1 cellular context compared by ENCODE assay signal in the genomic region with DNA sequence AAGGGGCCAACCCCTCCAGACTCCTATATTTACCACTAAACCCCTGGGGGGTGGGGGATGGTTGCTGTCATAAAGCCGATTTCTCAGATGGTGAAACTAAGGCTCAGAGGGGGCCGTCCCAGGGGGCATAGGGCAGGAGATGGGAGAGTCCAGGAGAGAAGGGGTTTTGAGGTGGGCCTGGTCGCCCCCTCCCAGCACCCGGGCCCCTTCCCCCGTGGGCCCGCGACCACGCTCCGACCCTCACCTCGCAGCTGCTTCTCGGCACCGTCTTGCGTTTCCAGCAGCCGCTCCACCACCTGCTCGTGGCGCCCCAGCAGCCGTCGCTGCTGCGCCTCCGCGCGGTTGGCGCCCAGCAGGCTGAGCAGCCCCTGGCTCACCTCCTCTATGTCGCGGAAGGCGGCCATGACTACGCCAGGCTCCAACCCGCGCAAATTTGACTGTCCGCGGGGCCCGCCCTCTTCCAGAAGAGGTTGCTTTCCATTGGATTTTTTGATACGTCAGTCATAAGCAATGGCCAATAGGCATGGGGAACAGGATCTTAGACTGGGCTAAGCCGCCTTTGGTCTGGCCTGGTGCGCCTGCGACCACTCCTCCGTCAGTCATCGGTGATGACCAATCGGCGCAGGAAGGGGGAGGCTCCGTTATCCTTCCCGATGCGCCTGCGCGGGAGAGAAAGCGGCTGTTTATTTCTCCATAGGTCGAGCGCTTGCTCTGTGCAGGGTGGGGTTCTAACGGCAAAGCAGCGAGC.
TF ChIP-seq lines count a peak whose summit lies in the region.

A gene with protein sequence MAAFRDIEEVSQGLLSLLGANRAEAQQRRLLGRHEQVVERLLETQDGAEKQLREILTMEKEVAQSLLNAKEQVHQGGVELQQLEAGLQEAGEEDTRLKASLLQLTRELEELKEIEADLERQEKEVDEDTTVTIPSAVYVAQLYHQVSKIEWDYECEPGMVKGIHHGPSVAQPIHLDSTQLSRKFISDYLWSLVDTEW (minus strand): TSS at position 410 of the 748 bp plus-strand sequence. CDS start 6 bp downstream, at position 404.

TF ChIP-seq in HepG2, 621 proteins besides CTCF, POLR2A, EP300 and RAD21 (continued from another document and continues in another):
- TF ChIP-seq, protein P1, sequence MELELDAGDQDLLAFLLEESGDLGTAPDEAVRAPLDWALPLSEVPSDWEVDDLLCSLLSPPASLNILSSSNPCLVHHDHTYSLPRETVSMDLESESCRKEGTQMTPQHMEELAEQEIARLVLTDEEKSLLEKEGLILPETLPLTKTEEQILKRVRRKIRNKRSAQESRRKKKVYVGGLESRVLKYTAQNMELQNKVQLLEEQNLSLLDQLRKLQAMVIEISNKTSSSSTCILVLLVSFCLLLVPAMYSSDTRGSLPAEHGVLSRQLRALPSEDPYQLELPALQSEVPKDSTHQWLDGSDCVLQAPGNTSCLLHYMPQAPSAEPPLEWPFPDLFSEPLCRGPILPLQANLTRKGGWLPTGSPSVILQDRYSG (CRISPR knock-in tag; IDR thresholded peaks at IDR 0.05), result no peak
- TF ChIP-seq SAP130 (CRISPR knock-in tag; IDR thresholded peaks at IDR 0.05; ENCODE audit: low read depth), result peak; percentile 99
- no peak for TF ChIP-seq ZNF563 (CRISPR knock-in tag; IDR thresholded peaks at IDR 0.05)
- no peak for TF ChIP-seq ARHGAP35 (CRISPR knock-in tag; IDR thresholded peaks at IDR 0.05; ENCODE audit: borderline replicate concordance)
- TF ChIP-seq KLF16 (CRISPR knock-in tag; IDR thresholded peaks at IDR 0.05), result peak in 1 of 2 experiments; percentile 74; a peak in 1 of 4 replicates
- TF ChIP-seq FOXK2 (IDR thresholded peaks at IDR 0.05), result peak; percentile 74; the same call in 1 of the 2 replicates
- TF ChIP-seq, protein P2, sequence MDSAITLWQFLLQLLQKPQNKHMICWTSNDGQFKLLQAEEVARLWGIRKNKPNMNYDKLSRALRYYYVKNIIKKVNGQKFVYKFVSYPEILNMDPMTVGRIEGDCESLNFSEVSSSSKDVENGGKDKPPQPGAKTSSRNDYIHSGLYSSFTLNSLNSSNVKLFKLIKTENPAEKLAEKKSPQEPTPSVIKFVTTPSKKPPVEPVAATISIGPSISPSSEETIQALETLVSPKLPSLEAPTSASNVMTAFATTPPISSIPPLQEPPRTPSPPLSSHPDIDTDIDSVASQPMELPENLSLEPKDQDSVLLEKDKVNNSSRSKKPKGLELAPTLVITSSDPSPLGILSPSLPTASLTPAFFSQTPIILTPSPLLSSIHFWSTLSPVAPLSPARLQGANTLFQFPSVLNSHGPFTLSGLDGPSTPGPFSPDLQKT (CRISPR knock-in tag; IDR thresholded peaks at IDR 0.05; ENCODE audit: borderline replicate concordance), result no peak
- TF ChIP-seq ZNF33A (CRISPR knock-in tag; IDR thresholded peaks at IDR 0.05; ENCODE audit: borderline replicate concordance), result no peak
- TF ChIP-seq, protein P3, sequence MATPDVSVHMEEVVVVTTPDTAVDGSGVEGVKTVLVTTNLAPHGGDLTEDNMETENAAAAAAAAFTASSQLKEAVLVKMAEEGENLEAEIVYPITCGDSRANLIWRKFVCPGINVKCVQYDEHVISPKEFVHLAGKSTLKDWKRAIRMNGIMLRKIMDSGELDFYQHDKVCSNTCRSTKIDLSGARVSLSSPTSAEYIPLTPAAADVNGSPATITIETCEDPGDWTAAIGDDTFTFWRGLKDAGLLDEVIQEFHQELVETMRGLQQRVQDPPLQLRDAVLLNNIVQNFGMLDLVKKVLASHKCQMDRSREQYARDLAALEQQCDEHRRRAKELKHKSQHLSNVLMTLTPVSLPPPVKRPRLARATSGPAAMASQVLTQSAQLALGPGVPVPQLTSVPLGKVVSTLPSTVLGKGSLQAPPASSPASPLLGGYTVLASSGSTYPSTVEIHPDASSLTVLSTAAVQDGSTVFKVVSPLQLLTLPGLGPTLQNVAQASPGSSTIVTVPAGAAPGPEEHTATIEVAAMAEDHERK (CRISPR knock-in tag; IDR thresholded peaks at IDR 0.05; ENCODE audit: low read depth), result no peak
- TF ChIP-seq KAT2B (IDR thresholded peaks at IDR 0.05; ENCODE audit: borderline replicate concordance, low read depth, low read length), result no peak
- no peak for TF ChIP-seq HNRNPUL1 (IDR thresholded peaks at IDR 0.05; ENCODE audit: low read depth, low read length)
- TF ChIP-seq, protein P4, sequence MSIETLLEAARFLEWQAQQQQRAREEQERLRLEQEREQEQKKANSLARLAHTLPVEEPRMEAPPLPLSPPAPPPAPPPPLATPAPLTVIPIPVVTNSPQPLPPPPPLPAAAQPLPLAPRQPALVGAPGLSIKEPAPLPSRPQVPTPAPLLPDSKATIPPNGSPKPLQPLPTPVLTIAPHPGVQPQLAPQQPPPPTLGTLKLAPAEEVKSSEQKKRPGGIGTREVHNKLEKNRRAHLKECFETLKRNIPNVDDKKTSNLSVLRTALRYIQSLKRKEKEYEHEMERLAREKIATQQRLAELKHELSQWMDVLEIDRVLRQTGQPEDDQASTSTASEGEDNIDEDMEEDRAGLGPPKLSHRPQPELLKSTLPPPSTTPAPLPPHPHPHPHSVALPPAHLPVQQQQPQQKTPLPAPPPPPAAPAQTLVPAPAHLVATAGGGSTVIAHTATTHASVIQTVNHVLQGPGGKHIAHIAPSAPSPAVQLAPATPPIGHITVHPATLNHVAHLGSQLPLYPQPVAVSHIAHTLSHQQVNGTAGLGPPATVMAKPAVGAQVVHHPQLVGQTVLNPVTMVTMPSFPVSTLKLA (IDR thresholded peaks at IDR 0.05), result peak; percentile 46
- TF ChIP-seq SRY (CRISPR knock-in tag; IDR thresholded peaks at IDR 0.05), result peak; percentile 31; the same call in 1 of the 2 replicates
- peak; percentile 69; the same call in 1 of the 2 replicates for TF ChIP-seq NCOA1 (CRISPR knock-in tag; IDR thresholded peaks at IDR 0.05)
- no peak for TF ChIP-seq ZBTB20 (CRISPR knock-in tag; IDR thresholded peaks at IDR 0.05; ENCODE audit: borderline replicate concordance, low read depth)
- TF ChIP-seq, protein P5, sequence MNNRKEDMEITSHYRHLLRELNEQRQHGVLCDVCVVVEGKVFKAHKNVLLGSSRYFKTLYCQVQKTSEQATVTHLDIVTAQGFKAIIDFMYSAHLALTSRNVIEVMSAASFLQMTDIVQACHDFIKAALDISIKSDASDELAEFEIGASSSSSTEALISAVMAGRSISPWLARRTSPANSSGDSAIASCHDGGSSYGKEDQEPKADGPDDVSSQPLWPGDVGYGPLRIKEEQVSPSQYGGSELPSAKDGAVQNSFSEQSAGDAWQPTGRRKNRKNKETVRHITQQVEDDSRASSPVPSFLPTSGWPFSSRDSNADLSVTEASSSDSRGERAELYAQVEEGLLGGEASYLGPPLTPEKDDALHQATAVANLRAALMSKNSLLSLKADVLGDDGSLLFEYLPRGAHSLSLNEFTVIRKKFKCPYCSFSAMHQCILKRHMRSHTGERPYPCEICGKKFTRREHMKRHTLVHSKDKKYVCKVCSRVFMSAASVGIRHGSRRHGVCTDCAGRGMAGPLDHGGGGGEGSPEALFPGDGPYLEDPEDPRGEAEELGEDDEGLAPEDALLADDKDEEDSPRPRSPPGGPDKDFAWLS (CRISPR knock-in tag; IDR thresholded peaks at IDR 0.05; ENCODE audit: borderline replicate concordance), result no peak
- TF ChIP-seq SP5 (CRISPR knock-in tag; IDR thresholded peaks at IDR 0.05; ENCODE audit: borderline replicate concordance, low read depth), result peak; percentile 35; the same call in 1 of the 2 replicates
- TF ChIP-seq TAF1 (CRISPR knock-in tag; IDR thresholded peaks at IDR 0.05), result peak; percentile 94
- no peak for TF ChIP-seq ATAD3A (CRISPR knock-in tag; IDR thresholded peaks at IDR 0.05)
- no peak for TF ChIP-seq ISX (CRISPR knock-in tag; conservative IDR thresholded peaks at IDR 0.05)
- no peak for TF ChIP-seq ZNF577 (CRISPR knock-in tag; IDR thresholded peaks at IDR 0.05; ENCODE audit: borderline replicate concordance, low read depth)
- TF ChIP-seq DMAP1 (CRISPR knock-in tag; IDR thresholded peaks at IDR 0.05), result peak; percentile 77
- no peak for TF ChIP-seq XRCC5 (optimal IDR thresholded peaks at IDR 0.05; ENCODE audit: low read length)
- no peak; the same call in 1 of the 2 replicates for TF ChIP-seq KDM3A (CRISPR knock-in tag; IDR thresholded peaks at IDR 0.05; ENCODE audit: low read depth)
- no peak for TF ChIP-seq IRX3 (CRISPR knock-in tag; IDR thresholded peaks at IDR 0.05; ENCODE audit: borderline replicate concordance, low read depth)
- TF ChIP-seq ZNF883 (CRISPR knock-in tag; IDR thresholded peaks at IDR 0.05; ENCODE audit: not compliant biosample characterization), result peak; percentile 62
- TF ChIP-seq EED (CRISPR knock-in tag; IDR thresholded peaks at IDR 0.05), result no peak
- no peak for TF ChIP-seq TOPORS (CRISPR knock-in tag; IDR thresholded peaks at IDR 0.05)
- TF ChIP-seq MED13 (CRISPR knock-in tag; IDR thresholded peaks at IDR 0.05), result no peak
- TF ChIP-seq ZNF781 (CRISPR knock-in tag; IDR thresholded peaks at IDR 0.05; ENCODE audit: borderline replicate concordance, not compliant biosample characterization), result no peak
- TF ChIP-seq, protein P6, sequence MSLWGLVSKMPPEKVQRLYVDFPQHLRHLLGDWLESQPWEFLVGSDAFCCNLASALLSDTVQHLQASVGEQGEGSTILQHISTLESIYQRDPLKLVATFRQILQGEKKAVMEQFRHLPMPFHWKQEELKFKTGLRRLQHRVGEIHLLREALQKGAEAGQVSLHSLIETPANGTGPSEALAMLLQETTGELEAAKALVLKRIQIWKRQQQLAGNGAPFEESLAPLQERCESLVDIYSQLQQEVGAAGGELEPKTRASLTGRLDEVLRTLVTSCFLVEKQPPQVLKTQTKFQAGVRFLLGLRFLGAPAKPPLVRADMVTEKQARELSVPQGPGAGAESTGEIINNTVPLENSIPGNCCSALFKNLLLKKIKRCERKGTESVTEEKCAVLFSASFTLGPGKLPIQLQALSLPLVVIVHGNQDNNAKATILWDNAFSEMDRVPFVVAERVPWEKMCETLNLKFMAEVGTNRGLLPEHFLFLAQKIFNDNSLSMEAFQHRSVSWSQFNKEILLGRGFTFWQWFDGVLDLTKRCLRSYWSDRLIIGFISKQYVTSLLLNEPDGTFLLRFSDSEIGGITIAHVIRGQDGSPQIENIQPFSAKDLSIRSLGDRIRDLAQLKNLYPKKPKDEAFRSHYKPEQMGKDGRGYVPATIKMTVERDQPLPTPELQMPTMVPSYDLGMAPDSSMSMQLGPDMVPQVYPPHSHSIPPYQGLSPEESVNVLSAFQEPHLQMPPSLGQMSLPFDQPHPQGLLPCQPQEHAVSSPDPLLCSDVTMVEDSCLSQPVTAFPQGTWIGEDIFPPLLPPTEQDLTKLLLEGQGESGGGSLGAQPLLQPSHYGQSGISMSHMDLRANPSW (CRISPR knock-in tag; IDR thresholded peaks at IDR 0.05; ENCODE audit: borderline replicate concordance), result no peak
- TF ChIP-seq ZNF136 (CRISPR knock-in tag; IDR thresholded peaks at IDR 0.05; ENCODE audit: low read depth), result no peak
- TF ChIP-seq, protein P7, sequence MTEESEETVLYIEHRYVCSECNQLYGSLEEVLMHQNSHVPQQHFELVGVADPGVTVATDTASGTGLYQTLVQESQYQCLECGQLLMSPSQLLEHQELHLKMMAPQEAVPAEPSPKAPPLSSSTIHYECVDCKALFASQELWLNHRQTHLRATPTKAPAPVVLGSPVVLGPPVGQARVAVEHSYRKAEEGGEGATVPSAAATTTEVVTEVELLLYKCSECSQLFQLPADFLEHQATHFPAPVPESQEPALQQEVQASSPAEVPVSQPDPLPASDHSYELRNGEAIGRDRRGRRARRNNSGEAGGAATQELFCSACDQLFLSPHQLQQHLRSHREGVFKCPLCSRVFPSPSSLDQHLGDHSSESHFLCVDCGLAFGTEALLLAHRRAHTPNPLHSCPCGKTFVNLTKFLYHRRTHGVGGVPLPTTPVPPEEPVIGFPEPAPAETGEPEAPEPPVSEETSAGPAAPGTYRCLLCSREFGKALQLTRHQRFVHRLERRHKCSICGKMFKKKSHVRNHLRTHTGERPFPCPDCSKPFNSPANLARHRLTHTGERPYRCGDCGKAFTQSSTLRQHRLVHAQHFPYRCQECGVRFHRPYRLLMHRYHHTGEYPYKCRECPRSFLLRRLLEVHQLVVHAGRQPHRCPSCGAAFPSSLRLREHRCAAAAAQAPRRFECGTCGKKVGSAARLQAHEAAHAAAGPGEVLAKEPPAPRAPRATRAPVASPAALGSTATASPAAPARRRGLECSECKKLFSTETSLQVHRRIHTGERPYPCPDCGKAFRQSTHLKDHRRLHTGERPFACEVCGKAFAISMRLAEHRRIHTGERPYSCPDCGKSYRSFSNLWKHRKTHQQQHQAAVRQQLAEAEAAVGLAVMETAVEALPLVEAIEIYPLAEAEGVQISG (CRISPR knock-in tag; IDR thresholded peaks at IDR 0.05), result peak; percentile 58; the same call in 1 of the 2 replicates
- TF ChIP-seq, protein P8, sequence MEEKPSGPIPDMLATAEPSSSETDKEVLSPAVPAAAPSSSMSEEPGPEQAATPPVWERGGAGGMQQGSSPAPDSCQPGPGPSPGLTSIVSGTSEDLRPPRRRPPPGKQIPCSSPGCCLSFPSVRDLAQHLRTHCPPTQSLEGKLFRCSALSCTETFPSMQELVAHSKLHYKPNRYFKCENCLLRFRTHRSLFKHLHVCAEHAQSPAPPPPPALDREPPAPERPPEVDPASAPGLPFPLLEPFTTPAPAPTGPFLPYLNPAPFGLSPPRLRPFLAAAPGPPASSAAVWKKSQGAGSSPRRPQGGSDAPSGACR (CRISPR knock-in tag; IDR thresholded peaks at IDR 0.05), result no peak
- TF ChIP-seq ZNF121 (CRISPR knock-in tag; IDR thresholded peaks at IDR 0.05), result no peak
- TF ChIP-seq SATB2 (CRISPR knock-in tag; IDR thresholded peaks at IDR 0.05), result no peak
- TF ChIP-seq ZBTB7A (CRISPR knock-in tag; IDR thresholded peaks at IDR 0.05), result no peak; the same call in 1 of the 2 replicates
- TF ChIP-seq ZNF460 (CRISPR knock-in tag; IDR thresholded peaks at IDR 0.05; ENCODE audit: borderline replicate concordance), result no peak
- TF ChIP-seq POGZ (CRISPR knock-in tag; IDR thresholded peaks at IDR 0.05), result peak; percentile 58
- no peak for TF ChIP-seq ZNF549 (CRISPR knock-in tag; IDR thresholded peaks at IDR 0.05)
- TF ChIP-seq, protein P9, sequence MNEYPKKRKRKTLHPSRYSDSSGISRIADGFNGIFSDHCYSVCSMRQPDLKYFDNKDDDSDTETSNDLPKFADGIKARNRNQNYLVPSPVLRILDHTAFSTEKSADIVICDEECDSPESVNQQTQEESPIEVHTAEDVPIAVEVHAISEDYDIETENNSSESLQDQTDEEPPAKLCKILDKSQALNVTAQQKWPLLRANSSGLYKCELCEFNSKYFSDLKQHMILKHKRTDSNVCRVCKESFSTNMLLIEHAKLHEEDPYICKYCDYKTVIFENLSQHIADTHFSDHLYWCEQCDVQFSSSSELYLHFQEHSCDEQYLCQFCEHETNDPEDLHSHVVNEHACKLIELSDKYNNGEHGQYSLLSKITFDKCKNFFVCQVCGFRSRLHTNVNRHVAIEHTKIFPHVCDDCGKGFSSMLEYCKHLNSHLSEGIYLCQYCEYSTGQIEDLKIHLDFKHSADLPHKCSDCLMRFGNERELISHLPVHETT (CRISPR knock-in tag; conservative IDR thresholded peaks at IDR 0.05), result no peak
- TF ChIP-seq GATA4 (IDR thresholded peaks at IDR 0.05; ENCODE audit: borderline replicate concordance, low read depth), result no peak
- TF ChIP-seq, protein P10, sequence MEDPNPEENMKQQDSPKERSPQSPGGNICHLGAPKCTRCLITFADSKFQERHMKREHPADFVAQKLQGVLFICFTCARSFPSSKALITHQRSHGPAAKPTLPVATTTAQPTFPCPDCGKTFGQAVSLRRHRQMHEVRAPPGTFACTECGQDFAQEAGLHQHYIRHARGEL (CRISPR knock-in tag; IDR thresholded peaks at IDR 0.05), result no peak
- peak; percentile 94 for TF ChIP-seq HDAC1 (CRISPR knock-in tag; IDR thresholded peaks at IDR 0.05)
- TF ChIP-seq POLR2G (IDR thresholded peaks at IDR 0.05; ENCODE audit: low read depth, low read length), result peak; percentile 79
- TF ChIP-seq ZNF143 (CRISPR knock-in tag; IDR thresholded peaks at IDR 0.05), result no peak
- TF ChIP-seq RARA (CRISPR knock-in tag; IDR thresholded peaks at IDR 0.05), result no peak
- TF ChIP-seq ZNF839 (CRISPR knock-in tag; IDR thresholded peaks at IDR 0.05; ENCODE audit: borderline replicate concordance), result no peak
- peak; percentile 53; the same call in 1 of the 2 replicates for TF ChIP-seq KMT2A (CRISPR knock-in tag; IDR thresholded peaks at IDR 0.05)
